1 cellular context compared by ENCODE assay signal in genomic region chr14:50303744-50304471, GRCh38.
TF ChIP-seq lines count a peak whose summit lies in the region.

No MANE protein-coding gene starts in this region.

TF ChIP-seq in HepG2, 621 proteins besides CTCF, POLR2A, EP300 and RAD21 (continued from another document and continues in another):
- TF ChIP-seq ZBTB2 (CRISPR knock-in tag; IDR thresholded peaks at IDR 0.05; ENCODE audit: low read depth), result no peak
- TF ChIP-seq ZNF773 (CRISPR knock-in tag; IDR thresholded peaks at IDR 0.05; ENCODE audit: borderline replicate concordance), result no peak
- TF ChIP-seq ZNF552 (CRISPR knock-in tag; IDR thresholded peaks at IDR 0.05; ENCODE audit: borderline replicate concordance), result no peak
- peak; percentile 77; the same call in 1 of the 2 replicates for TF ChIP-seq CCDC6 (CRISPR knock-in tag; IDR thresholded peaks at IDR 0.05)
- TF ChIP-seq PHB2 (IDR thresholded peaks at IDR 0.05; ENCODE audit: partially characterized antibody), result no peak
- 0 out of 2 replicates have a peak, but pooled peaks have one; percentile 35 for TF ChIP-seq SMYD3 (CRISPR knock-in tag; IDR thresholded peaks at IDR 0.05)
- no peak for TF ChIP-seq MEIS1 (CRISPR knock-in tag; IDR thresholded peaks at IDR 0.05; ENCODE audit: borderline replicate concordance)
- TF ChIP-seq SP1 (IDR thresholded peaks at IDR 0.05), result no peak
- no peak for TF ChIP-seq SP1 (CRISPR knock-in tag; IDR thresholded peaks at IDR 0.05)
- TF ChIP-seq ZFX (CRISPR knock-in tag; IDR thresholded peaks at IDR 0.05; ENCODE audit: low read depth), result no peak
- no peak for TF ChIP-seq ZNF709 (CRISPR knock-in tag; IDR thresholded peaks at IDR 0.05)
- TF ChIP-seq MTF2 (CRISPR knock-in tag; IDR thresholded peaks at IDR 0.05; ENCODE audit: borderline replicate concordance), result no peak
- TF ChIP-seq NR3C1 (CRISPR knock-in tag; IDR thresholded peaks at IDR 0.05), result no peak
- TF ChIP-seq IKZF5 (CRISPR knock-in tag; IDR thresholded peaks at IDR 0.05), result peak; percentile 68; the same call in 1 of the 2 replicates
- no peak for TF ChIP-seq PHF20 (CRISPR knock-in tag; IDR thresholded peaks at IDR 0.05)
- TF ChIP-seq ZNF547 (CRISPR knock-in tag; IDR thresholded peaks at IDR 0.05), result no peak
- no peak for TF ChIP-seq U2AF1 (optimal IDR thresholded peaks at IDR 0.05; ENCODE audit: low read depth, low read length)
- TF ChIP-seq ZNF441 (CRISPR knock-in tag; IDR thresholded peaks at IDR 0.05; ENCODE audit: borderline replicate concordance), result no peak
- TF ChIP-seq MZF1 (CRISPR knock-in tag; IDR thresholded peaks at IDR 0.05; ENCODE audit: borderline replicate concordance), result no peak
- TF ChIP-seq HOMEZ (CRISPR knock-in tag; IDR thresholded peaks at IDR 0.05; ENCODE audit: low read depth), result peak; percentile 91
- no peak for TF ChIP-seq HIVEP1 (CRISPR knock-in tag; IDR thresholded peaks at IDR 0.05)
- no peak for TF ChIP-seq ZFAT (CRISPR knock-in tag; conservative IDR thresholded peaks at IDR 0.05)
- peak; percentile 83; the same call in 1 of the 2 replicates for TF ChIP-seq ZNF264 (CRISPR knock-in tag; IDR thresholded peaks at IDR 0.05)
- TF ChIP-seq KAT8 (CRISPR knock-in tag; IDR thresholded peaks at IDR 0.05), result 0 out of 2 replicates have a peak, but pooled peaks have one; percentile 54
- peak; percentile 60; the same call in 1 of the 2 replicates for TF ChIP-seq ISL2 (CRISPR knock-in tag; IDR thresholded peaks at IDR 0.05)
- TF ChIP-seq MLLT10 (CRISPR knock-in tag; IDR thresholded peaks at IDR 0.05), result no peak
- TF ChIP-seq CENPX (CRISPR knock-in tag; IDR thresholded peaks at IDR 0.05), result no peak
- TF ChIP-seq CBX1 (IDR thresholded peaks at IDR 0.05; ENCODE audit: low read depth), result no peak
- no peak for TF ChIP-seq LRRFIP1 (CRISPR knock-in tag; conservative IDR thresholded peaks at IDR 0.05)
- no peak for TF ChIP-seq ZMAT5 (CRISPR knock-in tag; IDR thresholded peaks at IDR 0.05; ENCODE audit: borderline replicate concordance, low read depth)
- TF ChIP-seq ATF4 (CRISPR knock-in tag; IDR thresholded peaks at IDR 0.05), result no peak
- TF ChIP-seq GLMP (CRISPR knock-in tag; IDR thresholded peaks at IDR 0.05; ENCODE audit: borderline replicate concordance), result no peak
- peak; percentile 89 to 93 for TF ChIP-seq MAFK (conservative IDR thresholded peaks at IDR 0.05 in 1 of 2, IDR thresholded peaks at IDR 0.05 in 1 of 2; ENCODE audit: low read length in 2 of 2)
- no peak for TF ChIP-seq NR2F2 (IDR thresholded peaks at IDR 0.05; ENCODE audit: borderline replicate concordance, low read depth)
- TF ChIP-seq HNRNPL (IDR thresholded peaks at IDR 0.05; ENCODE audit: low read depth, low read length), result no peak
- TF ChIP-seq ZNF792 (CRISPR knock-in tag; IDR thresholded peaks at IDR 0.05), result peak; percentile 74; the same call in 1 of the 2 replicates
- TF ChIP-seq NKX3-1 (CRISPR knock-in tag; IDR thresholded peaks at IDR 0.05), result 0 out of 2 replicates have a peak, but pooled peaks have one; percentile 41
- TF ChIP-seq TOE1 (CRISPR knock-in tag; IDR thresholded peaks at IDR 0.05), result no peak
- no peak for TF ChIP-seq ZC3H13 (CRISPR knock-in tag; IDR thresholded peaks at IDR 0.05)
- no peak for TF ChIP-seq PHF8 (CRISPR knock-in tag; IDR thresholded peaks at IDR 0.05)
- no peak for TF ChIP-seq IRF9 (CRISPR knock-in tag; IDR thresholded peaks at IDR 0.05; ENCODE audit: borderline replicate concordance)
- TF ChIP-seq ZNF766 (CRISPR knock-in tag; IDR thresholded peaks at IDR 0.05; ENCODE audit: borderline replicate concordance), result no peak
- no peak for TF ChIP-seq ZNF503 (CRISPR knock-in tag; IDR thresholded peaks at IDR 0.05)
- TF ChIP-seq RARA (CRISPR knock-in tag; IDR thresholded peaks at IDR 0.05), result peak; percentile 56
- TF ChIP-seq ZNF256 (CRISPR knock-in tag; conservative IDR thresholded peaks at IDR 0.05), result no peak
- no peak for TF ChIP-seq HNRNPUL1 (IDR thresholded peaks at IDR 0.05; ENCODE audit: low read depth, low read length)
- no peak for TF ChIP-seq STAG1 (CRISPR knock-in tag; IDR thresholded peaks at IDR 0.05)
- peak; percentile 65 for TF ChIP-seq IRF2 (CRISPR knock-in tag; IDR thresholded peaks at IDR 0.05)
- no peak for TF ChIP-seq LBX2 (CRISPR knock-in tag; IDR thresholded peaks at IDR 0.05; ENCODE audit: borderline replicate concordance)
- TF ChIP-seq CEBPG (CRISPR knock-in tag; IDR thresholded peaks at IDR 0.05), result peak; percentile 99
- no peak for TF ChIP-seq ZNF251 (CRISPR knock-in tag; IDR thresholded peaks at IDR 0.05)
- no peak for TF ChIP-seq ZNF160 (CRISPR knock-in tag; IDR thresholded peaks at IDR 0.05)
- TF ChIP-seq MED13 (CRISPR knock-in tag; IDR thresholded peaks at IDR 0.05), result no peak
- TF ChIP-seq ZBED4 (CRISPR knock-in tag; IDR thresholded peaks at IDR 0.05; ENCODE audit: borderline replicate concordance), result no peak
